8 cellular contexts compared by ENCODE assay signal in the genomic region with DNA sequence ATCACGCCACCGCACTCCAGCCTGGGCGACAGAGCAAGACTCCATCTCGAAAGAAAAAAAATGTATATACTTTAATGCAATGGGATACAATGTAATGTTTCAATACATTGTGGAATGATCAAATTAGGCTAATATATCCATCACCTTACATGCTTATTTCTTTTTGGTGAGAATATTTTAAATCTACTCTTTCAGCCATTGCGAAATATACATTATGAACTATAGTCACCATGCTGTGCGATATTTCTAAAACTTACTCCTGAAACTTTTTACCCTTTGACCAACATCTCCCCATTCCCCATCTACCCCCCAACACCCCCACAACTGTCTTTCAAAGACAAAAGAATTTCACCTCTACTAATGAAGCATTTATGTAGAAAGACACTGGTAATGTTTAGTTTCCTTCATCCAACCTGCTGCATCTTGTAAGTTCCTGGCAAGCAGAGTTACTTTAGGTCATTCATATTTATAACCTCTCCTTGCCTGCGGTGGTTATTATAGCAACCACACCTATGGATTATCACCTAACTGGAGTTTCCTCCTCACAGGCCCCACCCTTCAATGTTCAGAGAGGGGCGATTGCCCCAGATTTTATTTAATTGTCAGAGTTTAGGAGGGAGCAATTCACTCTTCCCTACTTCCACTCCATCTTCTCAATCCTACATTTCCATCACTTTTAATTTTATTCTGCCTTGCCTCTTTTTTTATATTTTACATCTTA. TPM values are rescaled to one million over a fixed set of nuclear protein-coding genes. Genes with fewer than 3 reads are reported as not detected.
A peak's percentile ranks its signal among the peaks of the same experiment; 100 is the strongest.
DNase-seq lines count a peak whose midpoint lies in the region; ATAC-seq and TF ChIP-seq lines count a peak whose summit lies in the region.

No MANE protein-coding gene starts in this region.

- H3K36me3 ChIP-seq in GM06990 (ENCODE audit: control insufficient read depth, insufficient read depth, low read length) (no peaks in the 10 kb centered on the region), OCI-LY1 (ENCODE audit: insufficient read depth, low read length) (peaks cover 7% of the 10 kb centered on the region; the same call in 1 of the 2 replicates), endodermal cell (ENCODE audit: control insufficient read depth, insufficient read depth, low read length) (peaks cover 6% of the 10 kb centered on the region)

- TF ChIP-seq CTCF in GM06990 (IDR thresholded peaks at IDR 0.05; ENCODE audit: insufficient read depth, low read length, poor library complexity, severe bottlenecking) (no peak), OCI-LY1 (IDR thresholded peaks at IDR 0.05; ENCODE audit: low read length) (no peak), endodermal cell (conservative IDR thresholded peaks at IDR 0.05) (no peak), progenitor cell of endocrine pancreas (IDR thresholded peaks at IDR 0.05; ENCODE audit: unreplicated experiment) (no peak)

- H3K4me1 Mint-ChIP-seq in endodermal cell (peaks cover 17% of the 10 kb centered on the region), progenitor cell of endocrine pancreas (ENCODE audit: low read depth) (peaks cover 8% of the 10 kb centered on the region)

- H3K9me3 ChIP-seq in OCI-LY1 (ENCODE audit: low read length) (no peaks in the 10 kb centered on the region), endodermal cell (ENCODE audit: control insufficient read depth, low read length) (no peaks in the 10 kb centered on the region)

- H3K36me3 Mint-ChIP-seq in endodermal cell (ENCODE audit: low read depth) (no peaks in the 10 kb centered on the region), progenitor cell of endocrine pancreas (ENCODE audit: insufficient read depth) (no peaks in the 10 kb centered on the region)

- no peak overlapping the region for H3K27ac Mint-ChIP-seq in endodermal cell
- no peak overlapping the region for H3K27ac Mint-ChIP-seq in progenitor cell of endocrine pancreas

- H3K9me3 Mint-ChIP-seq in endodermal cell = no peaks in the 10 kb centered on the region
- no peaks in the 10 kb centered on the region for H3K9me3 Mint-ChIP-seq in progenitor cell of endocrine pancreas (ENCODE audit: low read depth)

- H3K9ac ChIP-seq in OCI-LY1 (ENCODE audit: low read length) (peak overlapping the region; percentile 94), endodermal cell (ENCODE audit: extremely low read depth, low read length, poor library complexity, severe bottlenecking) (no peak overlapping the region)

- H3K4me3 ChIP-seq in GM06990 (replicated peaks; ENCODE audit: low read depth, low read length) (peak overlapping the region; percentile 63), OCI-LY1 (ENCODE audit: low read depth, low read length, poor library complexity, severe bottlenecking) (peak overlapping the region; percentile 96), endodermal cell (ENCODE audit: low read length) (peak overlapping the region; percentile 83)

- no peaks in the 10 kb centered on the region for H3K27me3 ChIP-seq in GM06990 (replicated peaks; ENCODE audit: control insufficient read depth, insufficient read depth, low read length)
- no peaks in the 10 kb centered on the region for H3K27me3 ChIP-seq in OCI-LY1 (ENCODE audit: insufficient read depth, low read length)
- H3K27me3 ChIP-seq in endodermal cell (ENCODE audit: control insufficient read depth, insufficient read depth, low read length, poor library complexity, severe bottlenecking) = no peaks in the 10 kb centered on the region

- peaks cover 34% of the 10 kb centered on the region for H3K79me2 ChIP-seq in OCI-LY1 (ENCODE audit: insufficient read depth, low read length)

- H3K27me3 Mint-ChIP-seq in endodermal cell (ENCODE audit: insufficient read depth) (no peaks in the 10 kb centered on the region), progenitor cell of endocrine pancreas (no peaks in the 10 kb centered on the region)

- ATAC-seq in HG03378 (IDR thresholded peaks at IDR 0.05; ENCODE audit: unreplicated experiment) (no peak), HG02623 (IDR thresholded peaks at IDR 0.05; ENCODE audit: unreplicated experiment) (no peak)

- H3K4me1 ChIP-seq in OCI-LY1 (ENCODE audit: insufficient read depth, low read length, severe bottlenecking) = peaks cover 28% of the 10 kb centered on the region
- H3K4me1 ChIP-seq in endodermal cell (ENCODE audit: control insufficient read depth, insufficient read depth, low read length) = peaks cover 3% of the 10 kb centered on the region

- 80 to 93% methylated on average over 4 to 7 of the region's 8 CpGs for WGBS in endodermal cell (ENCODE audit: insufficient coverage in 1 of 2, insufficient read length in 1 of 2), 2 experiments

- no peaks in the 10 kb centered on the region for H4K20me1 ChIP-seq in OCI-LY1 (ENCODE audit: insufficient read depth, low read length)

- H3K4me3 Mint-ChIP-seq in endodermal cell (peak overlapping the region; percentile 80), progenitor cell of endocrine pancreas (ENCODE audit: low read depth) (peak overlapping the region; percentile 85)

- no peak overlapping the region for H2AFZ ChIP-seq in OCI-LY1 (ENCODE audit: low read length)

- peak overlapping the region; percentile 95 for H3K4me2 ChIP-seq in OCI-LY1 (ENCODE audit: low read length)

- no peaks in the 10 kb centered on the region for H3F3A ChIP-seq in OCI-LY1 (ENCODE audit: insufficient read depth, low read length)

- DNase-seq in GM06990 (ENCODE audit: extremely low read depth, insufficient read length) (no peak), endodermal cell (no peak), progenitor cell of endocrine pancreas (ENCODE audit: low spot score, unreplicated experiment) (no peak), NCI-H510A treated with DMSO at 0.1 percent for 48 hours (lab: John Stamatoyannopoulos, UW) (no peak), amygdala (lab: John Stamatoyannopoulos, UW) (no peak)

- H3K27ac ChIP-seq in OCI-LY1 (ENCODE audit: low read depth, low read length, poor library complexity, severe bottlenecking) = no peak overlapping the region
- H3K27ac ChIP-seq in endodermal cell (ENCODE audit: low read depth, low read length) = no peak overlapping the region

- H3K9me2 ChIP-seq in OCI-LY1 (ENCODE audit: low read depth, low read length) = no peaks in the 10 kb centered on the region

RNA-seq across cellular contexts. Expression of gene ME2, which starts 1.2 kb away (rescaled TPM):
- total RNA-seq in endodermal cell = 10 to 100 TPM; 72.8 to 74.4 TPM
- polyA plus RNA-seq in endodermal cell (2013, experiment 1 of 2) = 67.7 TPM
- 66.3 TPM for polyA plus RNA-seq in endodermal cell (2013, experiment 2 of 2)
- 51.8 and 54.8 TPM in 2 replicates for total RNA-seq in progenitor cell of endocrine pancreas

RNA-seq across cellular contexts. Expression of gene MRO, which starts 57.9 kb away (rescaled TPM):
- total RNA-seq in endodermal cell (under 1 TPM; 0.35 to 0.55 TPM), progenitor cell of endocrine pancreas (0.13 TPM in 1 of 2 replicates, not detected in the other)
- 0.11 TPM for polyA plus RNA-seq in endodermal cell (2013, experiment 1 of 2)
- polyA plus RNA-seq in endodermal cell (2013, experiment 2 of 2) = not detected
